8 cellular contexts compared by ENCODE assay signal in genomic region chr12:24778486-24779304, GRCh38.
DNase-seq lines count a peak whose midpoint lies in the region; ATAC-seq and TF ChIP-seq lines count a peak whose summit lies in the region.

No MANE protein-coding gene starts in this region.

- H3K9me3 ChIP-seq in HCT116 (ENCODE audit: control insufficient read depth in 1 of 2, insufficient read depth in 1 of 2, low read depth in 1 of 2, low read length in 2 of 2) (no peaks in the 10 kb centered on the region), body of pancreas (no peaks in the 10 kb centered on the region)

- ATAC-seq in HCT116 (peak; percentile 49; the same call in 1 of the 2 replicates), body of pancreas (peak; percentile 55)

- H3K4me2 ChIP-seq in HCT116 (ENCODE audit: low read length): no peak overlapping the region

- no peaks in the 10 kb centered on the region for H3K36me3 ChIP-seq in HCT116 (ENCODE audit: control insufficient read depth in 1 of 2, insufficient read depth in 2 of 2, low read length in 2 of 2)
- H3K36me3 ChIP-seq in body of pancreas (replicated peaks in 1 of 2; ENCODE audit: insufficient read depth in 1 of 2, low read depth in 2 of 2): no peaks in the 10 kb centered on the region

- no peaks in the 10 kb centered on the region for H3K79me2 ChIP-seq in HCT116 (ENCODE audit: insufficient read depth, low read length)

- H4K20me1 ChIP-seq in HCT116 (ENCODE audit: insufficient read depth): no peaks in the 10 kb centered on the region

- no TSS peak for BruUV-seq in HCT116 (replicated peaks; lab: Mats Ljungman, UMichigan)

- no peaks in the 10 kb centered on the region for H3K9me2 ChIP-seq in HCT116 (ENCODE audit: insufficient read depth)

- TF ChIP-seq POLR2A in HCT116 (IDR thresholded peaks at IDR 0.05; ENCODE audit: borderline replicate concordance, extremely low read depth, insufficient read depth, insufficient read length) (no peak), body of pancreas (IDR thresholded peaks at IDR 0.05) (no peak)

- POLR2A ChIA-PET in HCT116 (lab: Charles Lee): no interaction called here

- H3K9ac ChIP-seq in HCT116 (ENCODE audit: low read length): no peak overlapping the region

- 68 to 74% methylated on average over 4 of the region's 4 CpGs for WGBS in body of pancreas, 2 donors

- peak; percentile 25; the same call in 1 of the 2 replicates for TF ChIP-seq RAD21 in HCT116 (IDR thresholded peaks at IDR 0.05; ENCODE audit: low read depth)

- H3K27ac ChIP-seq in HCT116 (ENCODE audit: low read depth, low read length) (no peak overlapping the region), body of pancreas (no peak overlapping the region)

- H3K4me1 ChIP-seq in HCT116 (ENCODE audit: control insufficient read depth in 1 of 2, insufficient read depth in 2 of 2, low read length in 2 of 2) (no peaks in the 10 kb centered on the region), body of pancreas (peaks cover 6% of the 10 kb centered on the region)

- RAD21 ChIA-PET in HCT116 (lab: Charles Lee; ENCODE audit: low non-redundant PET in 1 of 2, low total read pairs in 2 of 2, uncharacterized antibody in 2 of 2, unreplicated experiment in 2 of 2): no interaction called here

- intact Hi-C loops in HCT116 (cut with micrococcal nuclease) (loop anchor here (1.0 kb wide), 1 partner anchor 1922 kb away; no protein-coding TSS in a partner anchor), body of pancreas (cut with DNase I) (no loop called here)

- H3K27me3 ChIP-seq in HCT116 (ENCODE audit: insufficient read depth, low read length) (no peaks in the 10 kb centered on the region), body of pancreas (no peaks in the 10 kb centered on the region)

- DNase-seq in SHP77 (lab: John Stamatoyannopoulos, UW) (peak; percentile 3 to 14), SHP77 treated with DMSO at 0.1 percent for 48 hours (lab: John Stamatoyannopoulos, UW) (no peak), HCT116 (ENCODE audit: low read depth, low spot score) (no peak), NCI-H1436 treated with DMSO at 0.1 percent for 48 hours (lab: John Stamatoyannopoulos, UW) (peak; percentile 30), body of pancreas (no peak), midbrain (lab: John Stamatoyannopoulos, UW) (peak; percentile 39), NCI-H187 treated with DMSO at 0.1 percent for 48 hours (lab: John Stamatoyannopoulos, UW) (no peak), hepatic stellate cell (ENCODE audit: low spot score) (no peak)

- H3K4me3 ChIP-seq in HCT116 (replicated peaks in 1 of 2; ENCODE audit: low read depth in 1 of 2, low read length in 2 of 2) (no peak overlapping the region), body of pancreas (no peak overlapping the region)

- no peak overlapping the region for H2AFZ ChIP-seq in HCT116 (ENCODE audit: low read depth, low read length, poor library complexity, severe bottlenecking)

- CTCF ChIA-PET in HCT116 (lab: Charles Lee): interaction anchor here (0.8 to 1.4 kb wide), 2 partner anchors 18 to 1922 kb away, joined by 3 to 4 read pairs; no protein-coding TSS in a partner anchor

- TF ChIP-seq CTCF in HCT116 (IDR thresholded peaks at IDR 0.05 in 2 of 3, conservative IDR thresholded peaks at IDR 0.05 in 1 of 3; ENCODE audit: borderline replicate concordance in 1 of 3, insufficient read depth in 1 of 3, low read depth in 2 of 3, low read length in 2 of 3) (0 out of 6 replicates have a peak, but pooled peaks of 1 of the 3 experiments have one; percentile 20), body of pancreas (IDR thresholded peaks at IDR 0.05) (peak in 6 of 7 experiments; percentile 16 to 43 (median 22))

TF ChIP-seq in HCT116, 20 proteins besides CTCF, POLR2A, EP300 and RAD21:
- TF ChIP-seq YY1 (IDR thresholded peaks at IDR 0.05; ENCODE audit: extremely low read depth, insufficient replicate concordance, low read depth, low read length): no peak
- TF ChIP-seq TCF7L2 (IDR thresholded peaks at IDR 0.05; ENCODE audit: borderline replicate concordance, extremely low read depth, insufficient read depth, insufficient read length): no peak
- no peak for TF ChIP-seq CEBPB (IDR thresholded peaks at IDR 0.05; ENCODE audit: low read depth)
- no peak for TF ChIP-seq EZH2phosphoT487 (IDR thresholded peaks at IDR 0.05; ENCODE audit: borderline replicate concordance)
- TF ChIP-seq ZNF274 (IDR thresholded peaks at IDR 0.05; ENCODE audit: low read depth, low read length): no peak
- no peak for TF ChIP-seq MAX (IDR thresholded peaks at IDR 0.05)
- TF ChIP-seq ATF3 (IDR thresholded peaks at IDR 0.05): no peak
- TF ChIP-seq ELF1 (IDR thresholded peaks at IDR 0.05; ENCODE audit: borderline replicate concordance, low read depth): no peak
- no peak for TF ChIP-seq JUND (IDR thresholded peaks at IDR 0.05)
- no peak for TF ChIP-seq EZH2 (IDR thresholded peaks at IDR 0.05)
- no peak for TF ChIP-seq CBX3 (IDR thresholded peaks at IDR 0.05; ENCODE audit: low read depth)
- no peak for TF ChIP-seq SP1 (IDR thresholded peaks at IDR 0.05; ENCODE audit: low read depth)
- TF ChIP-seq ZFX (IDR thresholded peaks at IDR 0.05): no peak
- no peak for TF ChIP-seq SIN3A (IDR thresholded peaks at IDR 0.05; ENCODE audit: low read depth)

Comparison
In these comparisons a context has a peak if more than half of its experiments do, and no peak if none do; other contexts are left out.
1. DNase-seq: peak in SHP77 (2 of 2), NCI-H1436 treated with DMSO at 0.1 percent for 48 hours (single experiment) and midbrain (single experiment); none in SHP77 treated with DMSO at 0.1 percent for 48 hours (single experiment), HCT116 (single experiment), body of pancreas (0 of 4), NCI-H187 treated with DMSO at 0.1 percent for 48 hours (single experiment) and hepatic stellate cell (single experiment).